In the genomic region with DNA sequence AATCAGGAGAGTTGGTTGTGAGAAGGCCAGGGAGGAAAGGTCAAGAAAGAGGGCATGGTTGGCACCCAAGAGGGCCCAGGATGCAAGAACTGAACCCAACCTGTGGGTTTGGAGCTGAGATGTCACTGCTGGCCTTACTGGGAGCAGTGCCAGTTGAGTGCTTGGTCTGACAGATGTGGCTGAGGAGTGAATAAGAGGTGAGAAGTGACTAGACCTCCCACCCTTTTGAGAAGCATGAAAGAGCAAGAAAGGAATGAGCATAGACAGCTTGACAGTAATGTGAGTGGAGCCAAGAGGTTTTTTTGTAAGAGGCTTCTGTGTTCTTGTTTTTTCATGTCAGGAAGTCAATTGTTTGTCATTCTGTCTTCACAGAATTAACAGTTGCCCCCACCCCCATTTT, we compare ENCODE assay signal across 21 cellular contexts.
DNase-seq lines count a peak whose midpoint lies in the region; ATAC-seq and TF ChIP-seq lines count a peak whose summit lies in the region.
"Had no signal": no experiment of that assay in that cellular context is flagged by ENCODE, and none has a peak within 500 bp of the region (broad histone marks: within the 10 kb centered on the region; RNA-seq: fewer than 3 reads in every experiment).

No MANE protein-coding gene starts in this region.

- in situ Hi-C loops in G401 (cut with HindIII; ENCODE audit: low sequenced_read_pairs), result no loop called here

- no peak overlapping the region for H3K9ac ChIP-seq in DND-41 (ENCODE audit: low read depth, low read length)
- H3K9ac ChIP-seq: GM23248 had no signal

- no peaks in the 10 kb centered on the region for H3K79me2 ChIP-seq in DND-41 (ENCODE audit: insufficient read depth, low read length)

- H3K9me3 ChIP-seq in CD8-positive, alpha-beta T cell (ENCODE audit: low read length), result no peaks in the 10 kb centered on the region
- no peaks in the 10 kb centered on the region for H3K9me3 ChIP-seq in DND-41 (ENCODE audit: insufficient read depth, low read length, severe bottlenecking)
- no peaks in the 10 kb centered on the region for H3K9me3 ChIP-seq in RWPE2 (ENCODE audit: severe bottlenecking)
- H3K9me3 ChIP-seq in lower lobe of right lung, result no peaks in the 10 kb centered on the region
- H3K9me3 ChIP-seq: ascending aorta, esophagus muscularis mucosa, testis had no signal

- no peaks in the 10 kb centered on the region for H3K36me3 ChIP-seq in CD8-positive, alpha-beta T cell (ENCODE audit: insufficient read depth, low read length)
- no peaks in the 10 kb centered on the region for H3K36me3 ChIP-seq in DND-41 (ENCODE audit: insufficient read depth, low read length)
- H3K36me3 ChIP-seq in RWPE2 (ENCODE audit: low read depth), result no peaks in the 10 kb centered on the region
- H3K36me3 ChIP-seq in lower lobe of right lung, result no peaks in the 10 kb centered on the region
- H3K36me3 ChIP-seq: ascending aorta, esophagus muscularis mucosa had no signal

- H3K4me3 Mint-ChIP-seq in CD8-positive, alpha-beta T cell, result no peak overlapping the region

- no peak overlapping the region for H3K27ac ChIP-seq in CD8-positive, alpha-beta T cell (ENCODE audit: low read depth, low read length)
- H3K27ac ChIP-seq in DND-41 (ENCODE audit: low read length) (0 out of 2 replicates have a peak overlapping the region, but pooled peaks have one; percentile 22), RWPE2 (ENCODE audit: poor library complexity, severe bottlenecking) (no peak overlapping the region), lower lobe of right lung (no peak overlapping the region)
- H3K27ac ChIP-seq: ascending aorta, esophagus muscularis mucosa, GM23248, testis had no signal

- no peak overlapping the region for H3K4me2 ChIP-seq in DND-41 (ENCODE audit: insufficient read depth, low read length)

- no peaks in the 10 kb centered on the region for H3K4me1 ChIP-seq in CD8-positive, alpha-beta T cell (ENCODE audit: insufficient read depth, low read length)
- H3K4me1 ChIP-seq in DND-41 (ENCODE audit: insufficient read depth, low read length) (peaks cover 14% of the 10 kb centered on the region), RWPE2 (ENCODE audit: insufficient read depth, poor library complexity, severe bottlenecking) (no peaks in the 10 kb centered on the region), lower lobe of right lung (peaks cover 10% of the 10 kb centered on the region)
- H3K4me1 ChIP-seq: testis had no signal

- H3K4me3 ChIP-seq in CD8-positive, alpha-beta T cell (ENCODE audit: low read depth, low read length), result no peak overlapping the region
- H3K4me3 ChIP-seq in DND-41 (ENCODE audit: low read depth in 1 of 2, low read length in 2 of 2) (no peak overlapping the region), RWPE2 (ENCODE audit: severe bottlenecking) (no peak overlapping the region), lower lobe of right lung (no peak overlapping the region)
- H3K4me3 ChIP-seq: ascending aorta, esophagus muscularis mucosa, GM23248, testis had no signal

- peak; percentile 70 for ATAC-seq in CD8-positive, alpha-beta T cell
- ATAC-seq in DND-41 (ENCODE audit: insufficient read depth, low read depth), result peak; percentile 77
- ATAC-seq in RWPE2 (ENCODE audit: low read depth), result peak; percentile 33; the same call in 2 of the 3 replicates
- peak; percentile 14 to 21 for ATAC-seq in lower lobe of right lung
- ATAC-seq in HG03095 (IDR thresholded peaks at IDR 0.05; ENCODE audit: unreplicated experiment), result no peak
- ATAC-seq: right cardiac atrium had no signal

- DNase-seq in CD8-positive, alpha-beta T cell, result peak in 1 of 7 experiments; percentile 21
- DNase-seq in DND-41, result peak; percentile 6
- no peak for DNase-seq in RWPE2 (ENCODE audit: low spot score)
- no peak for DNase-seq in lower lobe of right lung
- no peak for DNase-seq in G401 (ENCODE audit: low spot score)
- no peak for DNase-seq in cerebellar cortex (ENCODE audit: low spot score)
- DNase-seq: activated CD4-positive, CD25-positive, alpha-beta regulatory T cell; DMS53; glutamatergic neuron; GM23248; Kasumi-1; midbrain; NCI-H187; NCI-H526; nucleus accumbens; right cardiac atrium; T-helper 1 cell; testis had no signal

- CTCF ChIA-PET in CD8-positive, alpha-beta T cell (lab: Charles Lee), result interaction anchor here (0.9 kb wide), 1 partner anchor 39 kb away, joined by 3 read pairs; no protein-coding TSS in a partner anchor

- H3K27me3 ChIP-seq in CD8-positive, alpha-beta T cell (ENCODE audit: insufficient read depth, low read length), result no peaks in the 10 kb centered on the region
- H3K27me3 ChIP-seq in DND-41 (ENCODE audit: insufficient read depth, low read length, poor library complexity) (peaks cover 3% of the 10 kb centered on the region), RWPE2 (ENCODE audit: insufficient read depth, poor library complexity, severe bottlenecking) (no peaks in the 10 kb centered on the region), lower lobe of right lung (ENCODE audit: low read depth) (no peaks in the 10 kb centered on the region)
- H3K27me3 ChIP-seq: ascending aorta, esophagus muscularis mucosa, testis had no signal

- H3K27me3 Mint-ChIP-seq in CD8-positive, alpha-beta T cell (ENCODE audit: low read depth), result no peaks in the 10 kb centered on the region

- H4K20me1 ChIP-seq in DND-41 (ENCODE audit: insufficient read depth, low read length), result no peaks in the 10 kb centered on the region

- no peak for TF ChIP-seq CTCF in CD8-positive, alpha-beta T cell (IDR thresholded peaks at IDR 0.05)
- TF ChIP-seq CTCF in DND-41 (IDR thresholded peaks at IDR 0.05; ENCODE audit: borderline replicate concordance, extremely low read depth, low read length, poor library complexity, severe bottlenecking) (no peak), RWPE2 (IDR thresholded peaks at IDR 0.05; ENCODE audit: poor library complexity, severe bottlenecking) (no peak), lower lobe of right lung (IDR thresholded peaks at IDR 0.05) (no peak)

- peaks cover 2% of the 10 kb centered on the region for H3K4me1 Mint-ChIP-seq in CD8-positive, alpha-beta T cell (ENCODE audit: low read depth)

- H3K27ac Mint-ChIP-seq in CD8-positive, alpha-beta T cell, result no peak overlapping the region

- no peaks in the 10 kb centered on the region for H3K9me3 Mint-ChIP-seq in CD8-positive, alpha-beta T cell

- no peak overlapping the region for H2AFZ ChIP-seq in DND-41 (ENCODE audit: low read depth, low read length)
- H2AFZ ChIP-seq: GM23248 had no signal

- H3K36me3 Mint-ChIP-seq in CD8-positive, alpha-beta T cell, result no peaks in the 10 kb centered on the region

- intact Hi-C loops in CD8-positive, alpha-beta T cell (cut with DNase I, micrococcal nuclease), result no loop called here
- intact Hi-C loops in lower lobe of right lung (cut with DNase I), result no loop called here

- POLR2A ChIA-PET in CD8-positive, alpha-beta T cell (lab: Charles Lee), result no interaction called here
